15 cellular contexts compared by ENCODE assay signal in genomic region chr10:35432781-35433338, GRCh38.
DNase-seq lines count a peak whose midpoint lies in the region; ATAC-seq, FAIRE-seq and TF ChIP-seq lines count a peak whose summit lies in the region.
"Had no signal": no experiment of that assay in that cellular context is flagged by ENCODE, and none has a peak within 500 bp of the region (broad histone marks: within the 10 kb centered on the region; RNA-seq: fewer than 3 reads in every experiment).

No MANE protein-coding gene starts in this region.

- DNase-seq in SJCRH30 (no peak), foreskin keratinocyte (peak in 1 of 2 donors; percentile 32), renal cortical epithelial cell (ENCODE audit: low read depth) (peak; percentile 61), NCI-H2227 treated with DMSO at 0.1 percent for 48 hours (lab: John Stamatoyannopoulos, UW) (no peak), GM12892 (ENCODE audit: insufficient read length) (no peak)
- no peak for DNase-seq in NK-92 treated with Interleukin-12 subunit alpha and Interleukin-12 subunit beta, amount 100 ng/mL, for 24 hours (lab: John Stamatoyannopoulos, UW)
- DNase-seq: ACHN; CD4-positive, CD25-positive, alpha-beta regulatory T cell; DMS79; H9 had no signal

- no peak overlapping the region for H3K4me3 ChIP-seq in HEK293 (ENCODE audit: low read depth, low read length)
- H3K4me3 ChIP-seq in SJCRH30: no peak overlapping the region
- H3K4me3 ChIP-seq: BLaER1 treated with 17β-estradiol and CSF1 and Interleukin-3, amounts not matched to agents 10 nM and 100 nM; GM23338 had no signal

- H3K27me3 ChIP-seq in SJCRH30 (no peaks in the 10 kb centered on the region), foreskin keratinocyte (no peaks in the 10 kb centered on the region)
- H3K27me3 ChIP-seq: BLaER1 treated with 17β-estradiol and CSF1 and Interleukin-3, amounts not matched to agents 10 nM and 100 nM had no signal

- no peaks in the 10 kb centered on the region for H3K36me3 ChIP-seq in HEK293 (ENCODE audit: control insufficient read depth in 2 of 2, insufficient read depth in 1 of 2, low read length in 2 of 2)
- no peaks in the 10 kb centered on the region for H3K36me3 ChIP-seq in SJCRH30

- CTCF ChIA-PET in HEK293 (lab: Yijun Ruan, JAX): no interaction called here

- no peaks in the 10 kb centered on the region for H3K9me3 ChIP-seq in HEK293 (ENCODE audit: control insufficient read depth, insufficient read depth, low read depth, low read length)
- H3K9me3 ChIP-seq in SJCRH30 (replicated peaks): no peaks in the 10 kb centered on the region

- FAIRE-seq in GM12892 (lab: Jason Lieb, UNC): no peak
- FAIRE-seq: GM12891, HTR-8/SVneo had no signal

- TF ChIP-seq CTCF in HEK293 (tag by site-specific recombination; IDR thresholded peaks at IDR 0.05) (no peak), foreskin keratinocyte (conservative IDR thresholded peaks at IDR 0.05) (no peak)

- POLR2A ChIA-PET in HEK293 (lab: Yijun Ruan, JAX): no interaction called here

- H3K27ac ChIP-seq in HEK293 (ENCODE audit: extremely low read depth, low read depth, low read length): no peak overlapping the region
- H3K27ac ChIP-seq in SJCRH30: peak overlapping the region; percentile 76
- H3K27ac ChIP-seq in foreskin keratinocyte: no peak overlapping the region
- H3K27ac ChIP-seq: BLaER1 treated with 17β-estradiol and CSF1 and Interleukin-3, amounts not matched to agents 10 nM and 100 nM had no signal

- ATAC-seq in foreskin keratinocyte: peak; percentile 13
- ATAC-seq: GM23338 had no signal

- H3K4me1 ChIP-seq in HEK293 (ENCODE audit: control insufficient read depth, insufficient read depth, low read length) (peaks cover 25% of the 10 kb centered on the region), SJCRH30 (peaks cover 16% of the 10 kb centered on the region), foreskin keratinocyte (peaks cover 16% of the 10 kb centered on the region)

- TF ChIP-seq POLR2A in GM12892 (IDR thresholded peaks at IDR 0.05; ENCODE audit: low read depth, low read length): no peak

TF ChIP-seq in HEK293, 187 proteins besides CTCF, POLR2A, EP300 and RAD21:
- no peak for TF ChIP-seq TCF7L2 (IDR thresholded peaks at IDR 0.05; ENCODE audit: borderline replicate concordance, low read depth, low read length)
- peak; percentile 71; the same call in 1 of the 2 replicates for TF ChIP-seq ZNF121 (tag by site-specific recombination; IDR thresholded peaks at IDR 0.05)
- TF ChIP-seq ZNF600 (tag by site-specific recombination; IDR thresholded peaks at IDR 0.05): no peak
- no peak for TF ChIP-seq ZFHX2 (tag by site-specific recombination; conservative IDR thresholded peaks at IDR 0.05)
- no peak for TF ChIP-seq AEBP2 (tag by site-specific recombination; IDR thresholded peaks at IDR 0.05; ENCODE audit: borderline replicate concordance)
- no peak for TF ChIP-seq ZNF704 (tag by site-specific recombination; IDR thresholded peaks at IDR 0.05)
- TF ChIP-seq ZNF202 (tag by site-specific recombination; IDR thresholded peaks at IDR 0.05; ENCODE audit: borderline replicate concordance): no peak
- no peak for TF ChIP-seq ZNF561 (tag by site-specific recombination; IDR thresholded peaks at IDR 0.05; ENCODE audit: borderline replicate concordance)
